In genomic region chr15:59371458-59372351, GRCh38 we compare ENCODE assay signal across 1 cellular context.
TF ChIP-seq lines count a peak whose summit lies in the region.

No MANE protein-coding gene starts in this region.

TF ChIP-seq in GM23338, 12 proteins besides CTCF, POLR2A, EP300 and RAD21:
- TF ChIP-seq ZNF462 (CRISPR knock-in tag; IDR thresholded peaks at IDR 0.05) (no peak), JUNB (IDR thresholded peaks at IDR 0.05; ENCODE audit: unreplicated experiment) (no peak), CREB1 (CRISPR knock-in tag; IDR thresholded peaks at IDR 0.05; ENCODE audit: low read depth) (no peak), STAT1 (IDR thresholded peaks at IDR 0.05; ENCODE audit: unreplicated experiment) (no peak), POLR2AphosphoS5 (IDR thresholded peaks at IDR 0.05; ENCODE audit: low read depth) (no peak), NANOG (IDR thresholded peaks at IDR 0.05; ENCODE audit: borderline replicate concordance) (no peak), ZNF331 (CRISPR knock-in tag; IDR thresholded peaks at IDR 0.05; ENCODE audit: low read depth) (no peak), EZH2 (IDR thresholded peaks at IDR 0.05; ENCODE audit: low read depth, unreplicated experiment) (no peak), REST (IDR thresholded peaks at IDR 0.05; ENCODE audit: unreplicated experiment) (no peak), ZNF114 (CRISPR knock-in tag; IDR thresholded peaks at IDR 0.05) (no peak)
TF ChIP-seq in GM23338: peak in this region for 0.
